In genomic region chr3:100234364-100234763, GRCh38 we compare ENCODE assay signal across 2 cellular contexts.
TF ChIP-seq lines count a peak whose summit lies in the region.

No MANE protein-coding gene starts in this region.

TF ChIP-seq in IMR-90, 13 proteins besides CTCF, POLR2A, EP300 and RAD21:
- TF ChIP-seq MAFK (IDR thresholded peaks at IDR 0.05; ENCODE audit: low read depth, low read length) (no peak), MXI1 (IDR thresholded peaks at IDR 0.05; ENCODE audit: borderline replicate concordance, low read depth, low read length) (no peak), USF2 (IDR thresholded peaks at IDR 0.05; ENCODE audit: low read depth, low read length) (no peak), RCOR1 (IDR thresholded peaks at IDR 0.05; ENCODE audit: insufficient replicate concordance, low read length) (no peak), SMC3 (IDR thresholded peaks at IDR 0.05; ENCODE audit: low read depth, low read length) (no peak), RFX5 (IDR thresholded peaks at IDR 0.05; ENCODE audit: low read depth, low read length) (no peak), CHD1 (IDR thresholded peaks at IDR 0.05; ENCODE audit: low read depth, low read length) (no peak), ELK1 (IDR thresholded peaks at IDR 0.05; ENCODE audit: borderline replicate concordance, low read depth, low read length) (no peak)

TF ChIP-seq in K562, 482 proteins besides CTCF, POLR2A, EP300 and RAD21:
- TF ChIP-seq KAT2B (IDR thresholded peaks at IDR 0.05; ENCODE audit: low read depth, low read length): no peak
- no peak for TF ChIP-seq DMBX1 (CRISPR knock-in tag; IDR thresholded peaks at IDR 0.05; ENCODE audit: borderline replicate concordance)
- TF ChIP-seq CBX8 (IDR thresholded peaks at IDR 0.05; ENCODE audit: borderline replicate concordance, extremely low read depth, low read depth, low read length, poor library complexity, severe bottlenecking): no peak
- no peak for TF ChIP-seq MLLT1 (IDR thresholded peaks at IDR 0.05)
- TF ChIP-seq NFE2 (IDR thresholded peaks at IDR 0.05; ENCODE audit: low read depth): no peak
- TF ChIP-seq NFIC (IDR thresholded peaks at IDR 0.05): no peak
- TF ChIP-seq MLX (CRISPR knock-in tag; conservative IDR thresholded peaks at IDR 0.05): no peak
- no peak for TF ChIP-seq SREBF1 (IDR thresholded peaks at IDR 0.05; ENCODE audit: borderline replicate concordance, low read depth, low read length)
- no peak for TF ChIP-seq BRD4 (IDR thresholded peaks at IDR 0.05)
- TF ChIP-seq ZNF277 (CRISPR knock-in tag; IDR thresholded peaks at IDR 0.05; ENCODE audit: borderline replicate concordance): no peak
- TF ChIP-seq HDAC6 (IDR thresholded peaks at IDR 0.05; ENCODE audit: low read depth, low read length): no peak
- no peak for TF ChIP-seq MAFG (tag; conservative IDR thresholded peaks at IDR 0.05)
- no peak for TF ChIP-seq TFAP4 (CRISPR knock-in tag; IDR thresholded peaks at IDR 0.05; ENCODE audit: borderline replicate concordance)
- no peak for TF ChIP-seq ZNF311 (CRISPR knock-in tag; IDR thresholded peaks at IDR 0.05)
- TF ChIP-seq RBM34 (IDR thresholded peaks at IDR 0.05; ENCODE audit: borderline replicate concordance, insufficient read depth, low read length): no peak
TF ChIP-seq in K562: peak in this region for 0.
